1 cellular context compared by ENCODE assay signal in genomic region chr6:26330835-26331808, GRCh38.
TF ChIP-seq lines count a peak whose summit lies in the region.

No MANE protein-coding gene starts in this region.

TF ChIP-seq in K562, 482 proteins besides CTCF, POLR2A, EP300 and RAD21 (continued from another document and continues in another):
- peak; percentile 40; the same call in 1 of the 2 replicates for TF ChIP-seq ZNF395 (CRISPR knock-in tag; IDR thresholded peaks at IDR 0.05)
- peak; percentile 63 for TF ChIP-seq ELF1 (tag; IDR thresholded peaks at IDR 0.05)
- TF ChIP-seq RFX5 (IDR thresholded peaks at IDR 0.05; ENCODE audit: low read depth, low read length): peak; percentile 14; the same call in 1 of the 2 replicates
- TF ChIP-seq ETV6 (IDR thresholded peaks at IDR 0.05; ENCODE audit: borderline replicate concordance in 1 of 2, low read depth in 2 of 2, low read length in 1 of 2): no peak; a peak in 1 of 4 replicates
- TF ChIP-seq ETV6 (CRISPR knock-in tag; IDR thresholded peaks at IDR 0.05; ENCODE audit: borderline replicate concordance): no peak
- 0 out of 2 replicates have a peak, but pooled peaks have one; percentile 26 for TF ChIP-seq HCFC1 (IDR thresholded peaks at IDR 0.05; ENCODE audit: low read depth, low read length)
- no peak for TF ChIP-seq ZNF133 (CRISPR knock-in tag; IDR thresholded peaks at IDR 0.05)
- TF ChIP-seq ZNF253 (CRISPR knock-in tag; conservative IDR thresholded peaks at IDR 0.05): no peak
- TF ChIP-seq FOS (IDR thresholded peaks at IDR 0.05; ENCODE audit: extremely low read depth, insufficient read length): no peak
- TF ChIP-seq, protein P1, sequence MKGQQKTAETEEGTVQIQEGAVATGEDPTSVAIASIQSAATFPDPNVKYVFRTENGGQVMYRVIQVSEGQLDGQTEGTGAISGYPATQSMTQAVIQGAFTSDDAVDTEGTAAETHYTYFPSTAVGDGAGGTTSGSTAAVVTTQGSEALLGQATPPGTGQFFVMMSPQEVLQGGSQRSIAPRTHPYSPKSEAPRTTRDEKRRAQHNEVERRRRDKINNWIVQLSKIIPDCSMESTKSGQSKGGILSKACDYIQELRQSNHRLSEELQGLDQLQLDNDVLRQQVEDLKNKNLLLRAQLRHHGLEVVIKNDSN (CRISPR knock-in tag; IDR thresholded peaks at IDR 0.05): no peak
- TF ChIP-seq PTTG1 (tag; IDR thresholded peaks at IDR 0.05; ENCODE audit: low read depth): no peak
- TF ChIP-seq, protein P2, sequence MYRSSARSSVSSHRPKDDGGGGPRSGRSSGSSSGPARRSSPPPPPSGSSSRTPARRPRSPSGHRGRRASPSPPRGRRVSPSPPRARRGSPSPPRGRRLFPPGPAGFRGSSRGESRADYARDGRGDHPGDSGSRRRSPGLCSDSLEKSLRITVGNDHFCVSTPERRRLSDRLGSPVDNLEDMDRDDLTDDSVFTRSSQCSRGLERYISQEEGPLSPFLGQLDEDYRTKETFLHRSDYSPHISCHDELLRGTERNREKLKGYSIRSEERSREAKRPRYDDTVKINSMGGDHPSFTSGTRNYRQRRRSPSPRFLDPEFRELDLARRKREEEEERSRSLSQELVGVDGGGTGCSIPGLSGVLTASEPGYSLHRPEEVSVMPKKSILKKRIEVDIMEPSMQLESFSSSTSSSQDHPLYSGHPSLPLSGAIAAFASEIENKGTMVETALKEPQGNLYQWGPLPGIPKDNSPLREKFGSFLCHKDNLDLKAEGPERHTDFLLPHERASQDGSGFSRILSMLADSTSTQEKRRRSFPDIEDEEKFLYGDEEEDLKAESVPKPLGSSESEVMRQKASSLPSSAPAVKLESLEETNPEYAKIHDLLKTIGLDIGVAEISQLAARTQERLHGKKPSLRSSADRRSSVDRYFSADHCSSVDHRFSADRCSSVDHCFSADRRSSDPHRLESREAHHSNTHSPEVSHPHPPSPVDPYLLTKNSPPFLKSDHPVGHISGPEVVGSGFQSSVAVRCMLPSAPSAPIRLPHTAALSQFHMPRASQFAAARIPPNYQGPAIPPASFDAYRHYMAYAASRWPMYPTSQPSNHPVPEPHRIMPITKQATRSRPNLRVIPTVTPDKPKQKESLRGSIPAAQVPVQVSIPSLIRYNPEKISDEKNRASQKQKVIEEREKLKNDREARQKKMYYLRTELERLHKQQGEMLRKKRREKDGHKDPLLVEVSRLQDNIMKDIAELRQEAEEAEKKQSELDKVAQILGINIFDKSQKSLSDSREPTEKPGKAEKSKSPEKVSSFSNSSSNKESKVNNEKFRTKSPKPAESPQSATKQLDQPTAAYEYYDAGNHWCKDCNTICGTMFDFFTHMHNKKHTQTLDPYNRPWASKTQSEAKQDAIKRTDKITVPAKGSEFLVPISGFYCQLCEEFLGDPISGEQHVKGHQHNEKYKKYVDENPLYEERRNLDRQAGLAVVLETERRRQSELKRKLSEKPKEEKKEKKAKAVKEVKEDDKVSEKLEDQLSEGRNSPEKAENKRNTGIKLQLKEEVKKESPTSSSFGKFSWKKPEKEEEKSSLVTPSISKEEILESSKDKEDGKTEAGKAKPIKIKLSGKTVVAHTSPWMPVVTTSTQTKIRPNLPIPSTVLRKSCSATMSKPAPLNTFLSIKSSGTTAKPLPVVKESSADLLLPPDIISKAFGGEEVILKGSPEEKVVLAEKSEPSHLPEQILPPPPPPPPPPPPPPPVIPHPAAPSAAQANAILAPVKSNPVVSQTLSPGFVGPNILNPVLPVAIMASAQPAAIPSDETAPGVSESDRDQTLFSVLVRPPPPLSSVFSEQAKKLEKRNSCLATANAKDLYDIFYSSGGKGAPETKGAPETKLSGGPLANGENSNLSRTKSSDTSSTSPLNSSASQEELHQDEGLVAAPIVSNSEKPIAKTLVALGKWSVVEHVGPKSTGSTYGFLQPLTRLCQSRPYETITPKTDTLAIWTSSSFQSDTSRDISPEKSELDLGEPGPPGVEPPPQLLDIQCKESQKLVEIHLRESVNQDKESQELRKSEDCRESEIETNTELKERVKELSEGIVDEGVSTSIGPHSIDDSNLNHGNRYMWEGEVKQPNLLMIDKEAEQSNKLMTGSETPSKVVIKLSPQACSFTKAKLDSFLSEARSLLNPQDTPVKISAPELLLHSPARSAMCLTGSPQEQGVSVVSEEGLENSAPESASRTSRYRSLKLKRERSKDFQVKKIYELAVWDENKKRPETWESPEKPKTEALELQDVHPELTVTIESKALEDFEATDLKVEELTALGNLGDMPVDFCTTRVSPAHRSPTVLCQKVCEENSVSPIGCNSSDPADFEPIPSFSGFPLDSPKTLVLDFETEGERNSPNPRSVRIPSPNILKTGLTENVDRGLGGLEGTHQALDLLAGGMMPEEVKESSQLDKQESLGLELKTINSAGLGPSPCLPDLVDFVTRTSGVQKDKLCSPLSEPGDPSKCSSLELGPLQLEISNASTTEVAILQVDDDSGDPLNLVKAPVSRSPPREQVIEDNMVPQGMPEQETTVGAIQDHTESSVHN (IDR thresholded peaks at IDR 0.05; ENCODE audit: borderline replicate concordance in 1 of 2, low read depth in 1 of 2): peak in 1 of 2 experiments; percentile 40; a peak in 1 of 4 replicates
- TF ChIP-seq BCL6 (CRISPR knock-in tag; IDR thresholded peaks at IDR 0.05): no peak
- TF ChIP-seq ZBTB40 (IDR thresholded peaks at IDR 0.05): peak; percentile 77
- no peak for TF ChIP-seq ZBTB40 (CRISPR knock-in tag; IDR thresholded peaks at IDR 0.05)
- TF ChIP-seq ZNF764 (CRISPR knock-in tag; IDR thresholded peaks at IDR 0.05; ENCODE audit: low read depth): 0 out of 2 replicates have a peak, but pooled peaks have one; percentile 61
- TF ChIP-seq AFF1 (IDR thresholded peaks at IDR 0.05; ENCODE audit: low read depth in 1 of 2, partially characterized antibody in 2 of 2): peak in 1 of 2 experiments; percentile 35
- no peak for TF ChIP-seq ZNF740 (CRISPR knock-in tag; IDR thresholded peaks at IDR 0.05)
- 0 out of 4 replicates have a peak, but pooled peaks of 1 of the 2 experiments have one; percentile 40 for TF ChIP-seq ZNF740 (tag; IDR thresholded peaks at IDR 0.05)
- TF ChIP-seq, protein P3, sequence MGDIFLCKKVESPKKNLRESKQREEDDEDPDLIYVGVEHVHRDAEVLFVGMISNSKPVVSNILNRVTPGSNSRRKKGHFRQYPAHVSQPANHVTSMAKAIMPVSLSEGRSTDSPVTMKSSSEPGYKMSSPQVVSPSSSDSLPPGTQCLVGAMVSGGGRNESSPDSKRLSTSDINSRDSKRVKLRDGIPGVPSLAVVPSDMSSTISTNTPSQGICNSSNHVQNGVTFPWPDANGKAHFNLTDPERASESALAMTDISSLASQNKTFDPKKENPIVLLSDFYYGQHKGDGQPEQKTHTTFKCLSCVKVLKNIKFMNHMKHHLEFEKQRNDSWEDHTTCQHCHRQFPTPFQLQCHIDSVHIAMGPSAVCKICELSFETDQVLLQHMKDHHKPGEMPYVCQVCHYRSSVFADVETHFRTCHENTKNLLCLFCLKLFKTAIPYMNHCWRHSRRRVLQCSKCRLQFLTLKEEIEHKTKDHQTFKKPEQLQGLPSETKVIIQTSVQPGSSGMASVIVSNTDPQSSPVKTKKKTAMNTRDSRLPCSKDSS (IDR thresholded peaks at IDR 0.05; ENCODE audit: low read depth, partially characterized antibody): no peak
- no peak for TF ChIP-seq MCM2 (IDR thresholded peaks at IDR 0.05; ENCODE audit: low read depth)
- TF ChIP-seq KLF6 (CRISPR knock-in tag; IDR thresholded peaks at IDR 0.05; ENCODE audit: borderline replicate concordance): no peak
